ENCODE assay signal across 9 cellular contexts in genomic region chr1:160111462-160111861, GRCh38. TPM values are rescaled to one million over a fixed set of nuclear protein-coding genes. Genes with fewer than 3 reads are reported as not detected.
"Had no signal": no experiment of that assay in that cellular context is flagged by ENCODE, and none has a peak within 500 bp of the region (broad histone marks: within the 10 kb centered on the region; RNA-seq: fewer than 3 reads in every experiment).

No MANE protein-coding gene starts in this region.

RNA-seq across cellular contexts. Expression of gene ATP1A2, which starts 4.1 kb away (rescaled TPM):
- total RNA-seq: MCF 10A, OCI-LY7, RPMI7951 had no signal

RNA-seq across cellular contexts. Expression of gene KCNJ9, which starts 30.1 kb away (rescaled TPM):
- total RNA-seq: LHCN-M2, NCI-H460, OCI-LY7, PC-9, Right ventricle myocardium inferior, RPMI7951, SJSA1 had no signal

RNA-seq across cellular contexts. Expression of gene ATP1A4, which starts 39.9 kb away (rescaled TPM):
- total RNA-seq: LHCN-M2, MCF 10A, NCI-H460, OCI-LY7, PC-9, Right ventricle myocardium inferior, RPMI7951, SJSA1 had no signal
- polyA plus RNA-seq: SK-N-SH had no signal

RNA-seq across cellular contexts. Expression of gene KCNJ10, which starts 41.5 kb away (rescaled TPM):
- total RNA-seq: LHCN-M2, MCF 10A, NCI-H460, PC-9, Right ventricle myocardium inferior, SJSA1 had no signal
- polyA plus RNA-seq: SK-N-SH had no signal
